Comparison of ENCODE assay signal across 15 cellular contexts in genomic region chr11:6547177-6547576, GRCh38. TPM values are rescaled to one million over a fixed set of nuclear protein-coding genes. Genes with fewer than 3 reads are reported as not detected.
DNase-seq lines count a peak whose midpoint lies in the region; ATAC-seq and TF ChIP-seq lines count a peak whose summit lies in the region.
"Had no signal": no experiment of that assay in that cellular context is flagged by ENCODE, and none has a peak within 500 bp of the region (broad histone marks: within the 10 kb centered on the region; RNA-seq: fewer than 3 reads in every experiment).

No MANE protein-coding gene starts in this region.

- no TSS peak for BruUV-seq in IMR-90 (replicated peaks; lab: Mats Ljungman, UMichigan)

- dilution Hi-C loops in IMR-90 (cut with HindIII; ENCODE audit: low sequenced_read_pairs, unreplicated experiment), result no loop called here

- intact Hi-C loops in IMR-90 (cut with micrococcal nuclease), result no loop called here

- H3K18ac ChIP-seq in IMR-90 (ENCODE audit: low read depth, low read length), result no peak overlapping the region
- no peak overlapping the region for H3K18ac ChIP-seq in neuronal stem cell (ENCODE audit: low read length)

- 94% methylated on average over 5 of the region's 6 CpGs; no CpG with 5 or more reads in 1 of the 2 experiments for WGBS in IMR-90 (ENCODE audit: extremely low coverage in 2 of 2, insufficient read length in 1 of 2), 2 experiments
- WGBS in neuronal stem cell (ENCODE audit: extremely low coverage in 2 of 2, insufficient read length in 2 of 2, insufficient replicate concordance in 1 of 2), 2 donors, result no CpG with 5 or more reads among the region's 6 CpGs

- no peak for ATAC-seq in IMR-90 (ENCODE audit: low read depth)
- no peak for ATAC-seq in foreskin keratinocyte
- ATAC-seq: HCT116 had no signal

- no peak overlapping the region for H4K5ac ChIP-seq in IMR-90 (ENCODE audit: low read depth, low read length)

- TF ChIP-seq RAD21 in IMR-90 (IDR thresholded peaks at IDR 0.05; ENCODE audit: low read length), result no peak

- no peak overlapping the region for H2AK5ac ChIP-seq in IMR-90 (ENCODE audit: low read depth, low read length)
- no peak overlapping the region for H2AK5ac ChIP-seq in neuronal stem cell (ENCODE audit: low read depth, low read length)

- H3K9me3 ChIP-seq in IMR-90 (ENCODE audit: control insufficient read depth, insufficient read depth, low read length) (no peaks in the 10 kb centered on the region), neuronal stem cell (replicated peaks in 1 of 2; ENCODE audit: control insufficient read depth in 2 of 2, insufficient read depth in 1 of 2, low read depth in 1 of 2, low read length in 2 of 2) (no peaks in the 10 kb centered on the region)
- H3K9me3 ChIP-seq: Caco-2 had no signal

- H3K27me3 ChIP-seq in IMR-90 (ENCODE audit: control insufficient read depth, insufficient read depth, low read length) (no peaks in the 10 kb centered on the region), neuronal stem cell (ENCODE audit: control insufficient read depth in 3 of 3, insufficient read depth in 3 of 3, low read depth in 1 of 3, low read length in 3 of 3) (no peaks in the 10 kb centered on the region), foreskin keratinocyte (no peaks in the 10 kb centered on the region)

- H3K4me2 ChIP-seq in IMR-90 (ENCODE audit: low read depth, low read length) (no peak overlapping the region), neuronal stem cell (ENCODE audit: insufficient read depth, low read length, poor library complexity, severe bottlenecking) (no peak overlapping the region)

- H3K27ac ChIP-seq in IMR-90 (ENCODE audit: insufficient read depth, low read length), result no peak overlapping the region
- H3K27ac ChIP-seq in neuronal stem cell (replicated peaks; ENCODE audit: low read length), result no peak overlapping the region
- no peak overlapping the region for H3K27ac ChIP-seq in foreskin keratinocyte
- H3K27ac ChIP-seq: C4-2B had no signal

- H2AFZ ChIP-seq in IMR-90 (replicated peaks; ENCODE audit: low read length, poor library complexity) (no peak overlapping the region), neuronal stem cell (ENCODE audit: low read length) (no peak overlapping the region)

- H2BK120ac ChIP-seq in IMR-90 (ENCODE audit: low read depth, low read length), result no peak overlapping the region
- no peak overlapping the region for H2BK120ac ChIP-seq in neuronal stem cell (ENCODE audit: low read depth, low read length)

- no peak overlapping the region for H4K91ac ChIP-seq in IMR-90 (ENCODE audit: insufficient read depth, low read depth, low read length)
- no peak overlapping the region for H4K91ac ChIP-seq in neuronal stem cell (ENCODE audit: low read depth, low read length, poor library complexity)

- no peaks in the 10 kb centered on the region for H4K20me1 ChIP-seq in IMR-90 (ENCODE audit: insufficient read depth, low read length)

- H2BK15ac ChIP-seq in IMR-90 (ENCODE audit: low read depth, low read length) (no peak overlapping the region), neuronal stem cell (ENCODE audit: low read length) (no peak overlapping the region)

- POLR2A ChIA-PET in IMR-90 (lab: Charles Lee; ENCODE audit: unreplicated experiment), result no interaction called here

- H2BK20ac ChIP-seq in IMR-90 (ENCODE audit: low read depth, low read length), result no peak overlapping the region

- H3K79me1 ChIP-seq in IMR-90 (ENCODE audit: low read depth in 1 of 2, low read length in 2 of 2) (no peaks in the 10 kb centered on the region), neuronal stem cell (ENCODE audit: low read depth, low read length) (no peaks in the 10 kb centered on the region)

- no peak for TF ChIP-seq POLR2A in IMR-90 (IDR thresholded peaks at IDR 0.05; ENCODE audit: low read depth, low read length)

- no peak overlapping the region for H3K4me3 ChIP-seq in IMR-90 (ENCODE audit: insufficient read depth, low read depth, low read length)
- H3K4me3 ChIP-seq in neuronal stem cell (ENCODE audit: low read length in 2 of 2), result peak overlapping the region in 1 of 2 donors; percentile 53

- no peak for TF ChIP-seq CTCF in IMR-90 (conservative IDR thresholded peaks at IDR 0.05; ENCODE audit: low read depth, low read length)
- TF ChIP-seq CTCF in foreskin keratinocyte (conservative IDR thresholded peaks at IDR 0.05), result no peak

- CTCF ChIA-PET in IMR-90 (lab: Yijun Ruan, JAX), result no interaction called here

- no peak overlapping the region for H3K56ac ChIP-seq in IMR-90 (ENCODE audit: extremely low read depth, insufficient read depth, low read length)

- H2BK12ac ChIP-seq in neuronal stem cell (ENCODE audit: low read length), result no peak overlapping the region

- H3K36me3 ChIP-seq in IMR-90 (ENCODE audit: control insufficient read depth, insufficient read depth, low read length) (0 out of 2 replicates have a peak, but pooled peaks cover 4% of the 10 kb centered on the region), neuronal stem cell (replicated peaks in 1 of 2; ENCODE audit: control insufficient read depth in 2 of 2, insufficient read depth in 2 of 2, low read length in 2 of 2) (peaks cover 4 to 21% of the 10 kb centered on the region in 2 donors)

- H2BK5ac ChIP-seq in IMR-90 (ENCODE audit: low read depth, low read length, poor library complexity, severe bottlenecking), result no peak overlapping the region
- no peak overlapping the region for H2BK5ac ChIP-seq in neuronal stem cell (ENCODE audit: low read length)

- H3K4me1 ChIP-seq in IMR-90 (ENCODE audit: control insufficient read depth, insufficient read depth, low read length), result no peaks in the 10 kb centered on the region
- no peaks in the 10 kb centered on the region for H3K4me1 ChIP-seq in neuronal stem cell (ENCODE audit: control insufficient read depth in 2 of 2, insufficient read depth in 1 of 2, low read depth in 1 of 2, low read length in 2 of 2)
- H3K4me1 ChIP-seq in foreskin keratinocyte, result no peaks in the 10 kb centered on the region
- H3K4me1 ChIP-seq: Caco-2 had no signal

- H3K23ac ChIP-seq in IMR-90 (ENCODE audit: low read depth, low read length) (no peak overlapping the region), neuronal stem cell (ENCODE audit: low read depth, low read length, poor library complexity) (peak overlapping the region; percentile 20)

- no peak for DNase-seq in IMR-90
- DNase-seq in cerebellar cortex (ENCODE audit: low spot score), result peak; percentile 13
- no peak for DNase-seq in neuronal stem cell (ENCODE audit: low spot score)
- DNase-seq in GM03348 (ENCODE audit: low spot score), result no peak
- no peak for DNase-seq in foreskin keratinocyte
- no peak for DNase-seq in AML-193 (lab: John Stamatoyannopoulos, UW)
- DNase-seq: ACHN; Caco-2; CD4-positive, alpha-beta T cell; GDM1; GOT3; H7; HFFc6 had no signal

- H3K4ac ChIP-seq in IMR-90 (ENCODE audit: low read depth, low read length), result no peak overlapping the region
- no peak overlapping the region for H3K4ac ChIP-seq in neuronal stem cell (ENCODE audit: low read length)

- H3K9ac ChIP-seq in IMR-90 (ENCODE audit: low read depth, low read length) (no peak overlapping the region), neuronal stem cell (ENCODE audit: low read depth, low read length, poor library complexity) (no peak overlapping the region)

- peak overlapping the region; percentile 48 for H2AK9ac ChIP-seq in IMR-90 (replicated peaks; ENCODE audit: low read depth, low read length, poor library complexity)

- H3K9me1 ChIP-seq in IMR-90 (ENCODE audit: insufficient read depth, low read length), result peaks cover 7% of the 10 kb centered on the region; the same call in 1 of the 2 replicates

- H4K8ac ChIP-seq in IMR-90 (ENCODE audit: low read depth in 2 of 2, low read length in 2 of 2) (no peak overlapping the region), neuronal stem cell (ENCODE audit: low read depth, low read length) (no peak overlapping the region)

- H3K14ac ChIP-seq in IMR-90 (replicated peaks; ENCODE audit: low read depth, low read length), result no peak overlapping the region
- no peak overlapping the region for H3K14ac ChIP-seq in neuronal stem cell (ENCODE audit: low read length)

- in situ Hi-C loops in IMR-90 (cut with MboI; ENCODE audit: low sequenced_read_pairs), result no loop called here

TF ChIP-seq in IMR-90, 13 proteins besides CTCF, POLR2A, EP300 and RAD21 (continues in another document):
- no peak for TF ChIP-seq MAFK (IDR thresholded peaks at IDR 0.05; ENCODE audit: low read depth, low read length)
- no peak for TF ChIP-seq RCOR1 (IDR thresholded peaks at IDR 0.05; ENCODE audit: insufficient replicate concordance, low read length)
- TF ChIP-seq NFE2L2 (IDR thresholded peaks at IDR 0.05; ENCODE audit: low read depth, low read length), result no peak
- TF ChIP-seq CEBPB (IDR thresholded peaks at IDR 0.05; ENCODE audit: low read depth, low read length), result no peak
- no peak for TF ChIP-seq BHLHE40 (IDR thresholded peaks at IDR 0.05; ENCODE audit: low read depth, low read length)
- no peak for TF ChIP-seq MAZ (IDR thresholded peaks at IDR 0.05; ENCODE audit: borderline replicate concordance, low read depth, low read length)
- no peak for TF ChIP-seq SMC3 (IDR thresholded peaks at IDR 0.05; ENCODE audit: low read depth, low read length)
- TF ChIP-seq CHD1 (IDR thresholded peaks at IDR 0.05; ENCODE audit: low read depth, low read length), result no peak
- TF ChIP-seq FOS (IDR thresholded peaks at IDR 0.05; ENCODE audit: low read depth, low read length), result no peak
- TF ChIP-seq RFX5 (IDR thresholded peaks at IDR 0.05; ENCODE audit: low read depth, low read length), result no peak

RNA-seq across cellular contexts. Expression of gene DNHD1, which starts 50.1 kb away (rescaled TPM):
- total RNA-seq in IMR-90 (2012; rRNA removed) (1.4 and 1.8 TPM in 2 replicates), foreskin keratinocyte (2.0 and 2.2 TPM in 2 replicates)
- polyA plus RNA-seq in IMR-90 (2012; rRNA removed) (3.0 and 3.6 TPM in 2 replicates), foreskin keratinocyte (0.91 and 0.92 TPM in 2 replicates)
- 1.1 and 1.2 TPM in 2 replicates for polyA plus RNA-seq in IMR-90 (2012; cell fraction: cytosol; rRNA removed)
- polyA plus RNA-seq in IMR-90 (2012; cell fraction: nucleus; rRNA removed; ENCODE audit: low replicate concordance), result 24.1 and 31.5 TPM in 2 replicates
- 4.4 TPM for polyA plus RNA-seq in neuronal stem cell (2013, experiment 1 of 2)
- 5.0 TPM for polyA plus RNA-seq in neuronal stem cell (2013, experiment 2 of 2)

RNA-seq across cellular contexts. Expression of gene RRP8, which starts 56.2 kb away (rescaled TPM):
- total RNA-seq in IMR-90 (2012; rRNA removed), result 11.1 and 11.5 TPM in 2 replicates
- polyA plus RNA-seq in IMR-90 (2012; rRNA removed), result 9.0 and 10.8 TPM in 2 replicates
- 2.5 and 3.4 TPM in 2 replicates for polyA plus RNA-seq in IMR-90 (2012; cell fraction: cytosol; rRNA removed)
- 6.7 and 14.2 TPM in 2 replicates for polyA plus RNA-seq in IMR-90 (2012; cell fraction: nucleus; rRNA removed; ENCODE audit: low replicate concordance)
- polyA plus RNA-seq in neuronal stem cell (2013, experiment 1 of 2), result 19.8 TPM
- polyA plus RNA-seq in neuronal stem cell (2013, experiment 2 of 2), result 18.9 TPM
- total RNA-seq in foreskin keratinocyte, result 25.0 and 26.1 TPM in 2 replicates
- polyA plus RNA-seq in foreskin keratinocyte, result 30.4 and 34.6 TPM in 2 replicates

RNA-seq across cellular contexts. Expression of gene ILK, which starts 56.4 kb away (rescaled TPM):
- total RNA-seq in IMR-90 (2012; rRNA removed), result 272 and 339 TPM in 2 replicates
- polyA plus RNA-seq in IMR-90 (2012; rRNA removed), result 367 and 389 TPM in 2 replicates
- 266 and 365 TPM in 2 replicates for polyA plus RNA-seq in IMR-90 (2012; cell fraction: cytosol; rRNA removed)
- 346 and 590 TPM in 2 replicates for polyA plus RNA-seq in IMR-90 (2012; cell fraction: nucleus; rRNA removed; ENCODE audit: low replicate concordance)
- 96.9 TPM for polyA plus RNA-seq in neuronal stem cell (2013, experiment 1 of 2)
- polyA plus RNA-seq in neuronal stem cell (2013, experiment 2 of 2), result 95.8 TPM
- 143 and 151 TPM in 2 replicates for total RNA-seq in foreskin keratinocyte
- 143 and 150 TPM in 2 replicates for polyA plus RNA-seq in foreskin keratinocyte
